Comparison of ENCODE assay signal across 3 cellular contexts in genomic region chr4:3750334-3750733, GRCh38.
TF ChIP-seq lines count a peak whose summit lies in the region.

No MANE protein-coding gene starts in this region.

TF ChIP-seq in GM23338, 12 proteins besides CTCF, POLR2A, EP300 and RAD21:
- TF ChIP-seq NANOG (IDR thresholded peaks at IDR 0.05; ENCODE audit: borderline replicate concordance) (no peak), EZH2 (IDR thresholded peaks at IDR 0.05; ENCODE audit: low read depth, unreplicated experiment) (no peak)

TF ChIP-seq in WTC11, 78 proteins besides CTCF, POLR2A, EP300 and RAD21:
- no peak for TF ChIP-seq PRRX2 (CRISPR knock-in tag; IDR thresholded peaks at IDR 0.05)
- TF ChIP-seq HMGA2 (CRISPR knock-in tag; IDR thresholded peaks at IDR 0.05), result no peak
- TF ChIP-seq TEAD1 (CRISPR knock-in tag; IDR thresholded peaks at IDR 0.05), result no peak
- no peak for TF ChIP-seq USF1 (CRISPR knock-in tag; IDR thresholded peaks at IDR 0.05)
- TF ChIP-seq GTF2I (CRISPR knock-in tag; conservative IDR thresholded peaks at IDR 0.05), result no peak
- no peak for TF ChIP-seq ZNF263 (CRISPR knock-in tag; IDR thresholded peaks at IDR 0.05; ENCODE audit: low read depth)
- no peak for TF ChIP-seq ATF3 (CRISPR knock-in tag; conservative IDR thresholded peaks at IDR 0.05)
- no peak for TF ChIP-seq AFF4 (CRISPR knock-in tag; IDR thresholded peaks at IDR 0.05; ENCODE audit: borderline replicate concordance)
- no peak for TF ChIP-seq PREB (CRISPR knock-in tag; IDR thresholded peaks at IDR 0.05; ENCODE audit: borderline replicate concordance)
- no peak for TF ChIP-seq ZNF281 (CRISPR knock-in tag; IDR thresholded peaks at IDR 0.05)
- no peak for TF ChIP-seq ZNF396 (CRISPR knock-in tag; IDR thresholded peaks at IDR 0.05; ENCODE audit: borderline replicate concordance)
- TF ChIP-seq MXD4 (CRISPR knock-in tag; IDR thresholded peaks at IDR 0.05; ENCODE audit: borderline replicate concordance), result no peak
- no peak for TF ChIP-seq ZNF512 (CRISPR knock-in tag; IDR thresholded peaks at IDR 0.05; ENCODE audit: borderline replicate concordance)
- no peak for TF ChIP-seq TEAD4 (CRISPR knock-in tag; IDR thresholded peaks at IDR 0.05)
- TF ChIP-seq MYBL2 (CRISPR knock-in tag; IDR thresholded peaks at IDR 0.05), result no peak
- TF ChIP-seq ZNF121 (CRISPR knock-in tag; IDR thresholded peaks at IDR 0.05), result no peak
- TF ChIP-seq IRF2 (CRISPR knock-in tag; IDR thresholded peaks at IDR 0.05; ENCODE audit: borderline replicate concordance, low read depth), result no peak
TF ChIP-seq in WTC11: peak in this region for 0.

TF ChIP-seq in H1, 55 proteins besides CTCF, POLR2A, EP300 and RAD21:
- no peak for TF ChIP-seq MAX (IDR thresholded peaks at IDR 0.05)
- TF ChIP-seq RXRA (IDR thresholded peaks at IDR 0.05; ENCODE audit: insufficient read depth, low read depth, low read length), result no peak
- TF ChIP-seq KDM4A (IDR thresholded peaks at IDR 0.05; ENCODE audit: low read depth, low read length, severe bottlenecking), result no peak
- no peak for TF ChIP-seq CREB1 (IDR thresholded peaks at IDR 0.05)
- no peak for TF ChIP-seq BCL11A (IDR thresholded peaks at IDR 0.05; ENCODE audit: low read depth in 2 of 2, low read length in 2 of 2)
- no peak for TF ChIP-seq ZNF274 (IDR thresholded peaks at IDR 0.05; ENCODE audit: borderline replicate concordance, extremely low read depth, low read length)
- no peak for TF ChIP-seq SUZ12 (IDR thresholded peaks at IDR 0.05; ENCODE audit: low read length)
